In genomic region chr12:15599266-15600037, GRCh38 we compare ENCODE assay signal across 10 cellular contexts.
DNase-seq lines count a peak whose midpoint lies in the region; ATAC-seq, FAIRE-seq and TF ChIP-seq lines count a peak whose summit lies in the region.
"Had no signal": no experiment of that assay in that cellular context is flagged by ENCODE, and none has a peak within 500 bp of the region (broad histone marks: within the 10 kb centered on the region; RNA-seq: fewer than 3 reads in every experiment).

No MANE protein-coding gene starts in this region.

- H3K27ac ChIP-seq in esophagus muscularis mucosa (replicated peaks in 1 of 4) = peak overlapping the region; percentile 32 to 54 (median 44)

- no peaks in the 10 kb centered on the region for H3K9me3 ChIP-seq in esophagus muscularis mucosa

- TF ChIP-seq CTCF in esophagus muscularis mucosa (IDR thresholded peaks at IDR 0.05) = no peak
- no peak for TF ChIP-seq CTCF in omental fat pad (IDR thresholded peaks at IDR 0.05)

- H3K27me3 ChIP-seq in esophagus muscularis mucosa = no peaks in the 10 kb centered on the region

- DNase-seq in Daoy (ENCODE audit: low read depth) (peak; percentile 62), NCI-H226 (peak; percentile 98), esophagus muscularis mucosa (ENCODE audit: extremely low spot score) (no peak), omental fat pad (ENCODE audit: low spot score) (peak; percentile 27), putamen (ENCODE audit: low spot score) (no peak), RCC 7860 (ENCODE audit: low spot score) (no peak)
- DNase-seq in stimulated activated CD8-positive, alpha-beta memory T cell treated with anti-CD3 and anti-CD28 coated beads, Interleukin-4, amount 100 ng/mL, for 48 hours = no peak
- DNase-seq: Kasumi-1; stimulated activated CD4-positive, alpha-beta T cell treated with anti-CD3 and anti-CD28 coated beads, Interleukin-4, amount 100 ng/mL, for 24 hours had no signal

- H3K36me3 ChIP-seq in esophagus muscularis mucosa = no peaks in the 10 kb centered on the region

- ATAC-seq in omental fat pad (ENCODE audit: low FRiP score) (peak; percentile 80), GM18498 (IDR thresholded peaks at IDR 0.05; ENCODE audit: unreplicated experiment) (no peak)

- H3K4me3 ChIP-seq in esophagus muscularis mucosa = no peak overlapping the region

- FAIRE-seq in RCC 7860 (lab: Jason Lieb, UNC) = no peak

- no peak for TF ChIP-seq POLR2A in esophagus muscularis mucosa (IDR thresholded peaks at IDR 0.05; ENCODE audit: low read depth)

- H3K4me1 ChIP-seq in esophagus muscularis mucosa = peaks cover 13 to 24% (median 19%) of the 10 kb centered on the region in 4 donors

- no peak for TF ChIP-seq EP300 in esophagus muscularis mucosa (IDR thresholded peaks at IDR 0.05)

- intact Hi-C loops in esophagus muscularis mucosa (cut with DNase I) = no loop called here

- WGBS in esophagus muscularis mucosa = 37% methylated on average over 4 of the region's 4 CpGs

Comparison
In these comparisons a context has a peak if more than half of its experiments do, and no peak if none do; other contexts are left out.
1. DNase-seq: peak in Daoy (single experiment), NCI-H226 (single experiment) and omental fat pad (single experiment); none in esophagus muscularis mucosa (single experiment), stimulated activated CD8-positive, alpha-beta memory T cell treated with anti-CD3 and anti-CD28 coated beads, Interleukin-4, amount 100 ng/mL, for 48 hours (single experiment), putamen (single experiment) and RCC 7860 (single experiment).